ENCODE assay signal across 8 cellular contexts in the genomic region with DNA sequence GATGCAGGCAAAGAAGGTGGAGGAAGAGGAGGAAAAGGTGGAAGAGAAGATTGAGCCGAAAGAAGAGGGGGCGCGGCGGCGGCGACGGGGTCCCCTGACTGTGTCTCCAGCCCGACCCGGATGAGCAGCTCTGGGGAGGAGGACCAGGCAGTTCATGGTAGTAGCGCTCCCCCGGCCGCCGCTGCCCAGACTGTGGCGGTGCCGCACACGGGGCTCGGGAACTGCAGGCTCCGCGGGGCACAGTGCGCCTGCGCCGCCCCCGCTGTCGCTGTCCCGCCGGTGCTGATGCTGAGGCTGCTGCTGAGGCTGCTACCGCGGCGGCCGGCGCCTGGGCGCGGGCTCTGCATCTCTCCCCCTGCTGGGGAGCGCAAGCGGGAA. TPM values are rescaled to one million over a fixed set of nuclear protein-coding genes. Genes with fewer than 3 reads are reported as not detected.
A peak's percentile ranks its signal among the peaks of the same experiment; 100 is the strongest.
DNase-seq lines count a peak whose midpoint lies in the region; ATAC-seq and TF ChIP-seq lines count a peak whose summit lies in the region.

A gene with protein sequence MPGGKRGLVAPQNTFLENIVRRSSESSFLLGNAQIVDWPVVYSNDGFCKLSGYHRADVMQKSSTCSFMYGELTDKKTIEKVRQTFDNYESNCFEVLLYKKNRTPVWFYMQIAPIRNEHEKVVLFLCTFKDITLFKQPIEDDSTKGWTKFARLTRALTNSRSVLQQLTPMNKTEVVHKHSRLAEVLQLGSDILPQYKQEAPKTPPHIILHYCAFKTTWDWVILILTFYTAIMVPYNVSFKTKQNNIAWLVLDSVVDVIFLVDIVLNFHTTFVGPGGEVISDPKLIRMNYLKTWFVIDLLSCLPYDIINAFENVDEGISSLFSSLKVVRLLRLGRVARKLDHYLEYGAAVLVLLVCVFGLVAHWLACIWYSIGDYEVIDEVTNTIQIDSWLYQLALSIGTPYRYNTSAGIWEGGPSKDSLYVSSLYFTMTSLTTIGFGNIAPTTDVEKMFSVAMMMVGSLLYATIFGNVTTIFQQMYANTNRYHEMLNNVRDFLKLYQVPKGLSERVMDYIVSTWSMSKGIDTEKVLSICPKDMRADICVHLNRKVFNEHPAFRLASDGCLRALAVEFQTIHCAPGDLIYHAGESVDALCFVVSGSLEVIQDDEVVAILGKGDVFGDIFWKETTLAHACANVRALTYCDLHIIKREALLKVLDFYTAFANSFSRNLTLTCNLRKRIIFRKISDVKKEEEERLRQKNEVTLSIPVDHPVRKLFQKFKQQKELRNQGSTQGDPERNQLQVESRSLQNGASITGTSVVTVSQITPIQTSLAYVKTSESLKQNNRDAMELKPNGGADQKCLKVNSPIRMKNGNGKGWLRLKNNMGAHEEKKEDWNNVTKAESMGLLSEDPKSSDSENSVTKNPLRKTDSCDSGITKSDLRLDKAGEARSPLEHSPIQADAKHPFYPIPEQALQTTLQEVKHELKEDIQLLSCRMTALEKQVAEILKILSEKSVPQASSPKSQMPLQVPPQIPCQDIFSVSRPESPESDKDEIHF (minus strand): TSS at position 225 of the 378 bp plus-strand sequence. CDS start 272 bp downstream, outside the sequence.

- H3K27me3 ChIP-seq in GM23338 (ENCODE audit: insufficient read depth) (peaks cover 64% of the 10 kb centered on the region), ectodermal cell (ENCODE audit: control insufficient read depth, insufficient read depth, low read length, poor library complexity, severe bottlenecking) (peaks cover 44% of the 10 kb centered on the region)

- peak within 1 kb of the TSS; percentile 88 for H3K4me2 ChIP-seq in GM23338

- no peaks in the 10 kb centered on the region for H3K36me3 ChIP-seq in GM23338 (ENCODE audit: insufficient read depth)
- H3K36me3 ChIP-seq in ectodermal cell (ENCODE audit: control insufficient read depth, insufficient read depth, low read length): no peaks in the 10 kb centered on the region

- no peaks in the 10 kb centered on the region; the same call in 2 of the 3 replicates for H3K36me3 Mint-ChIP-seq in GM23338 (ENCODE audit: low read depth)
- H3K36me3 Mint-ChIP-seq in nephron (ENCODE audit: low read depth): no peaks in the 10 kb centered on the region

- DNase-seq in AG04449 (ENCODE audit: low read depth, low spot score) (no peak), GM23338 (ENCODE audit: low spot score) (peak; percentile 83), NCI-H524 treated with DMSO at 0.1 percent for 48 hours (lab: John Stamatoyannopoulos, UW) (peak; percentile 17), mesenteric fat pad (ENCODE audit: low spot score) (no peak), middle frontal gyrus (ENCODE audit: extremely low spot score, low spot score) (no peak)

- peaks cover 19% of the 10 kb centered on the region for H3K27me3 Mint-ChIP-seq in GM23338 (ENCODE audit: insufficient read depth, low read depth, poor library complexity)
- peaks cover under 1% of the 10 kb centered on the region for H3K27me3 Mint-ChIP-seq in nephron (ENCODE audit: low read depth)

- peak within 1 kb of the TSS; percentile 85 for H3K4me3 Mint-ChIP-seq in GM23338
- H3K4me3 Mint-ChIP-seq in nephron: peak within 1 kb of the TSS; percentile 78 to 82 (median 78)

- peak; percentile 87 for ATAC-seq in GM23338
- ATAC-seq in GM21786 (IDR thresholded peaks at IDR 0.05; ENCODE audit: unreplicated experiment): no peak

- no peaks in the 10 kb centered on the region for H3K9me2 ChIP-seq in GM23338 (ENCODE audit: insufficient read depth)

- H3K9me3 Mint-ChIP-seq in GM23338: no peaks in the 10 kb centered on the region
- no peaks in the 10 kb centered on the region for H3K9me3 Mint-ChIP-seq in nephron

- CTCF ChIA-PET in AG04449 (lab: Yijun Ruan, JAX): no interaction called here

- H3K9me3 ChIP-seq in ectodermal cell (ENCODE audit: control insufficient read depth, low read length): no peaks in the 10 kb centered on the region

- POLR2A ChIA-PET in AG04449 (lab: Yijun Ruan, JAX): no interaction called here

- H3K4me1 Mint-ChIP-seq in GM23338: peaks cover 36% of the 10 kb centered on the region
- peaks cover 5% of the 10 kb centered on the region for H3K4me1 Mint-ChIP-seq in nephron

- H3K79me2 ChIP-seq in GM23338 (replicated peaks; ENCODE audit: insufficient read depth): no peaks in the 10 kb centered on the region

- H3K27ac ChIP-seq in GM23338 (ENCODE audit: low read depth): no peak within 1 kb of the TSS
- H3K27ac ChIP-seq in ectodermal cell (ENCODE audit: insufficient read depth, low read depth, low read length, poor library complexity, severe bottlenecking): peak within 1 kb of the TSS; percentile 27

- TF ChIP-seq CTCF in AG04449 (IDR thresholded peaks at IDR 0.05; ENCODE audit: insufficient read depth, low read length, missing control alignments) (no peak), GM23338 (conservative IDR thresholded peaks at IDR 0.05; ENCODE audit: low read depth in 2 of 2) (no peak), nephron (IDR thresholded peaks at IDR 0.05; ENCODE audit: unreplicated experiment in 3 of 3) (no peak)

- whole genome bisulfite sequencing in ectodermal cell, 2 experiments: 0% methylated on average over 35 of the region's 35 CpGs

- no peaks in the 10 kb centered on the region for H3F3A ChIP-seq in GM23338 (replicated peaks; ENCODE audit: low read depth)

- peak within 1 kb of the TSS; percentile 93 for H2AFZ ChIP-seq in GM23338

- H3K27ac Mint-ChIP-seq in GM23338 (no peak within 1 kb of the TSS), nephron (no peak within 1 kb of the TSS)

- no peaks in the 10 kb centered on the region for H4K20me1 ChIP-seq in GM23338 (replicated peaks; ENCODE audit: insufficient read depth)

- H3K4me1 ChIP-seq in GM23338 (ENCODE audit: insufficient read depth) (peaks cover 25% of the 10 kb centered on the region), ectodermal cell (ENCODE audit: control insufficient read depth, insufficient read depth, low read length) (peaks cover 4% of the 10 kb centered on the region)

- H3K4me3 ChIP-seq in AG04449 (ENCODE audit: low read depth, low read length): peak within 1 kb of the TSS; percentile 23
- H3K4me3 ChIP-seq in GM23338: peak within 1 kb of the TSS; percentile 79
- H3K4me3 ChIP-seq in ectodermal cell (ENCODE audit: insufficient read depth, low read depth, low read length): peak within 1 kb of the TSS; percentile 51

TF ChIP-seq in GM23338, 12 proteins besides CTCF, POLR2A, EP300 and RAD21:
- TF ChIP-seq, protein P1, sequence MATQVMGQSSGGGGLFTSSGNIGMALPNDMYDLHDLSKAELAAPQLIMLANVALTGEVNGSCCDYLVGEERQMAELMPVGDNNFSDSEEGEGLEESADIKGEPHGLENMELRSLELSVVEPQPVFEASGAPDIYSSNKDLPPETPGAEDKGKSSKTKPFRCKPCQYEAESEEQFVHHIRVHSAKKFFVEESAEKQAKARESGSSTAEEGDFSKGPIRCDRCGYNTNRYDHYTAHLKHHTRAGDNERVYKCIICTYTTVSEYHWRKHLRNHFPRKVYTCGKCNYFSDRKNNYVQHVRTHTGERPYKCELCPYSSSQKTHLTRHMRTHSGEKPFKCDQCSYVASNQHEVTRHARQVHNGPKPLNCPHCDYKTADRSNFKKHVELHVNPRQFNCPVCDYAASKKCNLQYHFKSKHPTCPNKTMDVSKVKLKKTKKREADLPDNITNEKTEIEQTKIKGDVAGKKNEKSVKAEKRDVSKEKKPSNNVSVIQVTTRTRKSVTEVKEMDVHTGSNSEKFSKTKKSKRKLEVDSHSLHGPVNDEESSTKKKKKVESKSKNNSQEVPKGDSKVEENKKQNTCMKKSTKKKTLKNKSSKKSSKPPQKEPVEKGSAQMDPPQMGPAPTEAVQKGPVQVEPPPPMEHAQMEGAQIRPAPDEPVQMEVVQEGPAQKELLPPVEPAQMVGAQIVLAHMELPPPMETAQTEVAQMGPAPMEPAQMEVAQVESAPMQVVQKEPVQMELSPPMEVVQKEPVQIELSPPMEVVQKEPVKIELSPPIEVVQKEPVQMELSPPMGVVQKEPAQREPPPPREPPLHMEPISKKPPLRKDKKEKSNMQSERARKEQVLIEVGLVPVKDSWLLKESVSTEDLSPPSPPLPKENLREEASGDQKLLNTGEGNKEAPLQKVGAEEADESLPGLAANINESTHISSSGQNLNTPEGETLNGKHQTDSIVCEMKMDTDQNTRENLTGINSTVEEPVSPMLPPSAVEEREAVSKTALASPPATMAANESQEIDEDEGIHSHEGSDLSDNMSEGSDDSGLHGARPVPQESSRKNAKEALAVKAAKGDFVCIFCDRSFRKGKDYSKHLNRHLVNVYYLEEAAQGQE (IDR thresholded peaks at IDR 0.05; ENCODE audit: unreplicated experiment): peak; percentile 12
- TF ChIP-seq ZNF331 (CRISPR knock-in tag; IDR thresholded peaks at IDR 0.05; ENCODE audit: low read depth) (no peak), EZH2phosphoT487 (IDR thresholded peaks at IDR 0.05; ENCODE audit: unreplicated experiment) (no peak), JUNB (IDR thresholded peaks at IDR 0.05; ENCODE audit: unreplicated experiment) (no peak), EZH2 (IDR thresholded peaks at IDR 0.05; ENCODE audit: low read depth, unreplicated experiment) (no peak), ZNF114 (CRISPR knock-in tag; IDR thresholded peaks at IDR 0.05) (no peak)

RNA-seq across cellular contexts. Expression of the gene that starts here (rescaled TPM):
- 0.83 and 0.97 TPM in 2 replicates for total RNA-seq in GM23338 (2014; rRNA removed; shearing (Covaris generic))
- 0.30 and 0.71 TPM in 2 replicates for polyA plus RNA-seq in GM23338 (2016; fragmentation: Nextera tagmentation; extraction: Ambion mirVana)
- 2.9 TPM for polyA plus RNA-seq in ectodermal cell (2013, experiment 1 of 4)
- 4.1 TPM for polyA plus RNA-seq in ectodermal cell (2013, experiment 2 of 4)
- 3.1 TPM for polyA plus RNA-seq in ectodermal cell (2013, experiment 3 of 4)
- polyA plus RNA-seq in ectodermal cell (2013, experiment 4 of 4): 3.3 TPM
- not detected for total RNA-seq in mesenteric fat pad

Comparison
In these comparisons a context has a peak if more than half of its experiments do, and no peak if none do; other contexts are left out.
1. Peak in DNase-seq, ATAC-seq, H3K4me3 ChIP-seq and H3K4me2 ChIP-seq in GM23338; RNA of the gene not detected or under 1 TPM.
2. H3K4me3 ChIP-seq: peak in every context shown above with its lines; median percentile 79 in GM23338; 51 in ectodermal cell; 23 in AG04449.